ENCODE assay signal across 3 cellular contexts in genomic region chr6:17224501-17224900, GRCh38. TPM values are rescaled to one million over a fixed set of nuclear protein-coding genes. Genes with fewer than 3 reads are reported as not detected.
"Had no signal": no experiment of that assay in that cellular context is flagged by ENCODE, and none has a peak within 500 bp of the region (broad histone marks: within the 10 kb centered on the region; RNA-seq: fewer than 3 reads in every experiment).

No MANE protein-coding gene starts in this region.

RNA-seq across cellular contexts. Expression of gene RBM24, which starts 56.7 kb away (rescaled TPM):
- total RNA-seq: HT-29, K562 had no signal
- polyA plus RNA-seq: IgD-negative memory B cell, K562 had no signal
